ENCODE assay signal across 8 cellular contexts in the genomic region with DNA sequence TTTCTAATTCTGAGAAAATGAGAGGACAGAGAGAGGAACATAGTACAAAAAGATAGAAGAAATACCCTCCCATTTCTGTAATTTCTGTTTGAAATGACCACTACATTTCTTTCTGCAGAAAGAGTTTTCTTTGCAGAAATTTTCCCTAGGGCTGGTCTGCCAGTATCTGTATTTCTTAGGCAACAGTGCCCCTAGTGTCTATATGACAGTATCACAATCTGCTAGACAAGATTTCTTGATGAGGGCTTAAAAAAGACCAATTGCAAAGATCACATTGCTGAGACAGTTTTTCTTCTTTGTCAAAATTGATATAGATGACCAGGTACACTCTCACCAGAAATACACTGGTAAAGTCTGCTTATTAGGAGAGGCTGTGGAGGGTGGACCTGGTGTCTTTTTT.
A peak's percentile ranks its signal among the peaks of the same experiment; 100 is the strongest.
DNase-seq lines count a peak whose midpoint lies in the region; ATAC-seq, FAIRE-seq and TF ChIP-seq lines count a peak whose summit lies in the region.

No MANE protein-coding gene starts in this region.

- H3K9me3 ChIP-seq in heart right ventricle (peaks cover 0 to 8% (median 0%) of the 10 kb centered on the region in 11 donors), GM12878 (replicated peaks; ENCODE audit: control insufficient read depth, insufficient read depth, low read length) (no peaks in the 10 kb centered on the region), HepG2 (ENCODE audit: low read length) (no peaks in the 10 kb centered on the region; the same call in 1 of the 2 replicates)

- RAD21 ChIA-PET in GM12878 (lab: Charles Lee; ENCODE audit: unreplicated experiment): no interaction called here

- H3K9ac ChIP-seq in GM12878 (ENCODE audit: control insufficient read depth, insufficient read depth, low read length) (no peak overlapping the region), HepG2 (ENCODE audit: insufficient read depth, low read depth, low read length) (no peak overlapping the region)

- TF ChIP-seq POLR2A in GM12878 (IDR thresholded peaks at IDR 0.05; ENCODE audit: low read depth, low read length): no peak
- no peak for TF ChIP-seq POLR2A in HepG2 (IDR thresholded peaks at IDR 0.05; ENCODE audit: insufficient read depth in 1 of 2, low read depth in 2 of 2, low read length in 2 of 2)

- peak in 1 of 2 donors; percentile 4 for DNase-seq in heart right ventricle
- no peak for DNase-seq in cardiac septum (ENCODE audit: low spot score)
- DNase-seq in NCI-H1092 treated with DMSO at 0.1 percent for 48 hours (lab: John Stamatoyannopoulos, UW): peak; percentile 62
- DNase-seq in GM12878 (ENCODE audit: low read depth, low spot score): no peak
- peak; percentile 7 for DNase-seq in HepG2 (ENCODE audit: low spot score)

- H2AFZ ChIP-seq in GM12878 (ENCODE audit: control insufficient read depth, low read depth, low read length) (no peak overlapping the region), HepG2 (ENCODE audit: low read length) (no peak overlapping the region)

- no peak overlapping the region for H3K4me2 ChIP-seq in GM12878 (ENCODE audit: control insufficient read depth, insufficient read depth)
- no peak overlapping the region for H3K4me2 ChIP-seq in HepG2 (ENCODE audit: low read depth, low read length)

- peak; percentile 44 to 77 (median 62) for TF ChIP-seq CTCF in heart right ventricle (IDR thresholded peaks at IDR 0.05)
- peak; percentile 51 to 59 (median 59); a peak in 5 of 6 replicates for TF ChIP-seq CTCF in GM12878 (IDR thresholded peaks at IDR 0.05 in 2 of 3, conservative IDR thresholded peaks at IDR 0.05 in 1 of 3; ENCODE audit: control insufficient read depth in 2 of 3, extremely low read depth in 1 of 3, insufficient read depth in 1 of 3, low read depth in 3 of 3, low read length in 3 of 3)
- peak; percentile 36 for TF ChIP-seq CTCF in HepG2 (CRISPR knock-in tag; IDR thresholded peaks at IDR 0.05)

- no peak for TF ChIP-seq EP300 in GM12878 (IDR thresholded peaks at IDR 0.05; ENCODE audit: borderline replicate concordance in 1 of 2, control insufficient read depth in 1 of 2, low read depth in 2 of 2, low read length in 2 of 2)
- no peak for TF ChIP-seq EP300 in HepG2 (IDR thresholded peaks at IDR 0.05; ENCODE audit: low read depth in 2 of 2, low read length in 2 of 2)
- TF ChIP-seq EP300 in HepG2 (CRISPR knock-in tag; IDR thresholded peaks at IDR 0.05; ENCODE audit: borderline replicate concordance): no peak

- FAIRE-seq in GM12878 (lab: Jason Lieb, UNC): no peak
- no peak for FAIRE-seq in HepG2 (lab: Jason Lieb, UNC)

- ATAC-seq in heart right ventricle: no peak
- peak; percentile 69 for ATAC-seq in GM12878
- ATAC-seq in HepG2: no peak
- no peak for ATAC-seq in HG03175 (IDR thresholded peaks at IDR 0.05; ENCODE audit: unreplicated experiment)
- ATAC-seq in GM21381 (IDR thresholded peaks at IDR 0.05; ENCODE audit: unreplicated experiment): no peak
- no peak for ATAC-seq in GM19023 (IDR thresholded peaks at IDR 0.05; ENCODE audit: unreplicated experiment)

- CTCF ChIA-PET in GM12878 (lab: Yijun Ruan, JAX) (no interaction called here), HepG2 (lab: Yijun Ruan, JAX; ENCODE audit: low intra/inter-chr PET ratio, low total read pairs) (no interaction called here)

- no TSS peak for BruUV-seq in GM12878 (replicated peaks; lab: Mats Ljungman, UMichigan)
- no TSS peak for BruUV-seq in HepG2 (replicated peaks; lab: Mats Ljungman, UMichigan)

- H3K27me3 ChIP-seq in heart right ventricle (peaks cover 0 to 24% (median 0%) of the 10 kb centered on the region in 7 donors), GM12878 (replicated peaks in 1 of 2; ENCODE audit: control insufficient read depth in 2 of 2, insufficient read depth in 2 of 2, low read length in 1 of 2) (no peaks in the 10 kb centered on the region), HepG2 (ENCODE audit: control insufficient read depth in 1 of 2, insufficient read depth in 2 of 2, low read length in 2 of 2) (no peaks in the 10 kb centered on the region)

- H3K79me2 ChIP-seq in GM12878 (ENCODE audit: control insufficient read depth, insufficient read depth, low read length) (no peaks in the 10 kb centered on the region), HepG2 (ENCODE audit: insufficient read depth, low read length) (no peaks in the 10 kb centered on the region)

- SMC1A ChIA-PET in GM12878 (lab: Charles Lee; ENCODE audit: uncharacterized antibody, unreplicated experiment): no interaction called here

- TF ChIP-seq RAD21 in GM12878 (IDR thresholded peaks at IDR 0.05; ENCODE audit: insufficient read depth, low read depth, low read length) (peak; percentile 68), HepG2 (CRISPR knock-in tag; IDR thresholded peaks at IDR 0.05) (no peak)

- POLR2A ChIA-PET in GM12878 (lab: Charles Lee): no interaction called here
- POLR2A ChIA-PET in HepG2 (lab: Yijun Ruan, JAX): no interaction called here

- in situ Hi-C loops in GM12878 (cut with MboI) (loop anchor here (10.0 kb wide), 1 partner anchor 559 kb away; no protein-coding TSS in a partner anchor), HepG2 (cut with HindIII; ENCODE audit: extremely low pct_ligation_motif_present, low pct_unique_long_range_greater_than_20kb) (loop anchor here (25.0 kb wide), 1 partner anchor 567 kb away; no protein-coding TSS in a partner anchor)

- H3K36me3 ChIP-seq in heart right ventricle: no peaks in the 10 kb centered on the region
- H3K36me3 ChIP-seq in GM12878 (ENCODE audit: control insufficient read depth in 2 of 2, insufficient read depth in 2 of 2, low read length in 1 of 2): no peaks in the 10 kb centered on the region
- H3K36me3 ChIP-seq in HepG2 (replicated peaks in 1 of 2; ENCODE audit: control insufficient read depth in 1 of 2, insufficient read depth in 2 of 2, low read length in 2 of 2): no peaks in the 10 kb centered on the region

- H3K4me3 ChIP-seq in heart right ventricle (no peak overlapping the region), GM12878 (no peak overlapping the region), HepG2 (replicated peaks in 1 of 3; ENCODE audit: insufficient read depth in 1 of 3, low read depth in 2 of 3, low read length in 3 of 3) (no peak overlapping the region)

- no peaks in the 10 kb centered on the region for H4K20me1 ChIP-seq in GM12878 (ENCODE audit: control insufficient read depth, insufficient read depth)
- H4K20me1 ChIP-seq in HepG2 (ENCODE audit: insufficient read depth, low read length): no peaks in the 10 kb centered on the region

- H3K27ac ChIP-seq in heart right ventricle (no peak overlapping the region), GM12878 (ENCODE audit: control insufficient read depth, insufficient read depth) (no peak overlapping the region), HepG2 (ENCODE audit: extremely low read length, insufficient read depth, low read length) (no peak overlapping the region)

- intact Hi-C loops in heart right ventricle (cut with DNase I) (loop anchor here in 2 of 10 donors (5.0 to 10.0 kb wide), 2 partner anchors 567 to 1749 kb away; a partner anchor contains a TSS), cardiac septum (cut with DNase I) (no loop called here), GM12878 (cut with micrococcal nuclease; ENCODE audit: unreplicated experiment) (loop anchor here (5.0 kb wide), 1 partner anchor 1052 kb away; no protein-coding TSS in a partner anchor), HepG2 (cut with micrococcal nuclease; ENCODE audit: unreplicated experiment) (loop anchor here (5.0 to 10.0 kb wide), 4 partner anchors 567 to 1112 kb away; a partner anchor contains a TSS)

- H3K4me1 ChIP-seq in heart right ventricle (peaks cover 0 to 5% (median 0%) of the 10 kb centered on the region in 9 donors), GM12878 (ENCODE audit: control insufficient read depth, insufficient read depth, low read length) (no peaks in the 10 kb centered on the region), HepG2 (ENCODE audit: insufficient read depth, low read length) (no peaks in the 10 kb centered on the region)

TF ChIP-seq in GM12878, 131 proteins besides CTCF, POLR2A, EP300 and RAD21 (continues in another document):
- TF ChIP-seq, protein P1, sequence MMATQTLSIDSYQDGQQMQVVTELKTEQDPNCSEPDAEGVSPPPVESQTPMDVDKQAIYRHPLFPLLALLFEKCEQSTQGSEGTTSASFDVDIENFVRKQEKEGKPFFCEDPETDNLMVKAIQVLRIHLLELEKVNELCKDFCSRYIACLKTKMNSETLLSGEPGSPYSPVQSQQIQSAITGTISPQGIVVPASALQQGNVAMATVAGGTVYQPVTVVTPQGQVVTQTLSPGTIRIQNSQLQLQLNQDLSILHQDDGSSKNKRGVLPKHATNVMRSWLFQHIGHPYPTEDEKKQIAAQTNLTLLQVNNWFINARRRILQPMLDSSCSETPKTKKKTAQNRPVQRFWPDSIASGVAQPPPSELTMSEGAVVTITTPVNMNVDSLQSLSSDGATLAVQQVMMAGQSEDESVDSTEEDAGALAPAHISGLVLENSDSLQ (IDR thresholded peaks at IDR 0.05): no peak
- TF ChIP-seq SRF (IDR thresholded peaks at IDR 0.05; ENCODE audit: low read depth in 2 of 2, low read length in 2 of 2): no peak
- TF ChIP-seq BRCA1 (IDR thresholded peaks at IDR 0.05; ENCODE audit: low read depth, low read length): no peak

TF ChIP-seq in HepG2, 621 proteins besides CTCF, POLR2A, EP300 and RAD21:
- TF ChIP-seq ZNF430 (CRISPR knock-in tag; IDR thresholded peaks at IDR 0.05) (no peak), STAG1 (CRISPR knock-in tag; IDR thresholded peaks at IDR 0.05) (peak; percentile 56)

Comparison
In these comparisons a context has a peak if more than half of its experiments do, and no peak if none do; other contexts are left out.
1. DNase-seq: peak in NCI-H1092 treated with DMSO at 0.1 percent for 48 hours (single experiment) and HepG2 (single experiment); none in cardiac septum (single experiment) and GM12878 (single experiment).
2. Peak in every context shown above with its lines, with median percentiles within 50 percentile points of each other: CTCF ChIP-seq.